Comparison of ENCODE assay signal across 10 cellular contexts in the genomic region with DNA sequence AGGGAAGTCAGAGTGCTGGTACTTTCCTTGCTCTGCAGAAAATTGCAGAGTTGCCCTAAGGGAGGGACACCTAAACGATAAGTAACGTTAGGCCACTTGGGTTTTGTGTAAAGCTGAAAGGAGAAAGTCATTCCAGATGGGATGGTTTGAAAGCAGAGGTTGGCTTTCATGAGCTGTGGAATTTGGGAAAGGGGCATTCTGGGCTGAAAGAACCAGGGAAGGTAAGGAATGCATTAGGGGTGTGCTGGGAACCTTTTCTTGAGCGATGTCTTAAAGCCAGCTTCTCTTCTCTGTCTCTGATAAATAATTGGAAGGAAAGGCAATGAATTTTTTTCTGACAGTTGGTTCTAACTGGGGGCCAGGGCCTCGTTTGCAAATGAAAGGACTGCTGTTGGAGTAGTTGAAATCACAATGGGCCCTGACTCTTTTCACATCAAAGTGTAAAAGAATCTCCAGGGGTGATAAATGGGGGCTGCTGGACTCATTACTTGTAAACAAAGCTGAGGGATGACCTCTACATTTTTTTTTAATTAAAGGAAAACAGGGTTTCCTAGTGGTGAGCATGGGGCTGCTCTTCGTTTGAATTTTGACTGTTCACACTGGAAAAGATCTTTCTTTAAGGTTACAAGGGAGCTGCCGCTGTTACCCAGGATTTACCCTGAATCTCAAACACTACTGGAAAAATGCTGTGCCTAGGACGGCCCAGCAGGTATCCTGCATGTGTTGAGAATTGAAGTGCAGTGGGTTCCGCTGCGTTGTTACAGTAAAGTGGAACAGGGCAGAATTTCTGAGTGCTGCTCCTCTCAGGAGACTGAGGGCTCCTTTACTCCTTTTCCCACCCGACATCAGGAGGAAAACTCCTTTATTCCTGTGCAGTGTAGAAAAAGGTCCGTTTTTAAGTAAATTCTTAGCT. TPM values are rescaled to one million over a fixed set of nuclear protein-coding genes. Genes with fewer than 3 reads are reported as not detected.
A peak's percentile ranks its signal among the peaks of the same experiment; 100 is the strongest.
DNase-seq lines count a peak whose midpoint lies in the region; ATAC-seq and TF ChIP-seq lines count a peak whose summit lies in the region.
"Had no signal": no experiment of that assay in that cellular context is flagged by ENCODE, and none has a peak within 500 bp of the region (broad histone marks: within the 10 kb centered on the region; RNA-seq: fewer than 3 reads in every experiment).

No MANE protein-coding gene starts in this region.

- peaks cover 39 to 58% (median 42%) of the 10 kb centered on the region in 3 donors for H3K4me1 Mint-ChIP-seq in naive B cell
- peaks cover 51% of the 10 kb centered on the region for H3K4me1 Mint-ChIP-seq in stimulated activated naive CD8-positive, alpha-beta T cell treated with anti-CD3 and anti-CD28 coated beads, Interleukin-15, amount 100 ng/mL, for 72 hours

- 0 out of 2 replicates have a peak, but pooled peaks cover 10% of the 10 kb centered on the region for H3K36me3 ChIP-seq in DND-41 (ENCODE audit: insufficient read depth, low read length)
- H3K36me3 ChIP-seq in HUES64 (ENCODE audit: insufficient read depth, low read length) = no peaks in the 10 kb centered on the region; the same call in 1 of the 2 replicates
- H3K36me3 ChIP-seq in ectodermal cell (ENCODE audit: control insufficient read depth, insufficient read depth, low read length) = no peaks in the 10 kb centered on the region
- no peaks in the 10 kb centered on the region for H3K36me3 ChIP-seq in SJCRH30

- H3K4me2 ChIP-seq in DND-41 (ENCODE audit: insufficient read depth, low read length) = peak overlapping the region; percentile 59

- H3K36me3 Mint-ChIP-seq in naive B cell = peaks cover 0 to 4% of the 10 kb centered on the region in 2 donors

- peak overlapping the region in 5 of 6 donors; percentile 11 to 70 (median 35) for H3K27ac Mint-ChIP-seq in naive B cell
- H3K27ac Mint-ChIP-seq in stimulated activated naive CD8-positive, alpha-beta T cell treated with anti-CD3 and anti-CD28 coated beads, Interleukin-15, amount 100 ng/mL, for 72 hours = peak overlapping the region in 1 of 2 donors; percentile 59

- H3K27me3 ChIP-seq in DND-41 (ENCODE audit: insufficient read depth, low read length, poor library complexity) = no peaks in the 10 kb centered on the region
- no peaks in the 10 kb centered on the region for H3K27me3 ChIP-seq in HUES64 (ENCODE audit: insufficient read depth, low read length)
- H3K27me3 ChIP-seq in ectodermal cell (ENCODE audit: control insufficient read depth, insufficient read depth, low read length, poor library complexity, severe bottlenecking) = no peaks in the 10 kb centered on the region
- H3K27me3 ChIP-seq in SJCRH30 = no peaks in the 10 kb centered on the region

- H3K4me3 Mint-ChIP-seq in naive B cell = peak overlapping the region in 6 of 8 donors; percentile 19 to 71 (median 43)
- H3K4me3 Mint-ChIP-seq in stimulated activated naive CD8-positive, alpha-beta T cell treated with anti-CD3 and anti-CD28 coated beads, Interleukin-15, amount 100 ng/mL, for 72 hours = no peak overlapping the region

- H3K27me3 Mint-ChIP-seq in naive B cell = no peaks in the 10 kb centered on the region
- H3K27me3 Mint-ChIP-seq in stimulated activated naive CD8-positive, alpha-beta T cell treated with anti-CD3 and anti-CD28 coated beads, Interleukin-15, amount 100 ng/mL, for 72 hours = no peaks in the 10 kb centered on the region

- H4K20me1 ChIP-seq in DND-41 (ENCODE audit: insufficient read depth, low read length) = no peaks in the 10 kb centered on the region

- no peak for TF ChIP-seq CTCF in DND-41 (IDR thresholded peaks at IDR 0.05; ENCODE audit: borderline replicate concordance, extremely low read depth, low read length, poor library complexity, severe bottlenecking)

- ATAC-seq in DND-41 (ENCODE audit: insufficient read depth, low read depth) (no peak), naive B cell (ENCODE audit: low read depth in 2 of 2) (no peak)
- no peak for ATAC-seq in stimulated activated naive CD8-positive, alpha-beta T cell treated with anti-CD3 and anti-CD28 coated beads, Interleukin-15, amount 100 ng/mL, for 72 hours

- H3K79me2 ChIP-seq in DND-41 (ENCODE audit: insufficient read depth, low read length) = peaks cover 88% of the 10 kb centered on the region

- H3K27ac ChIP-seq in DND-41 (ENCODE audit: low read length) = peak overlapping the region; percentile 95
- peak overlapping the region; percentile 99 for H3K27ac ChIP-seq in HUES64 (ENCODE audit: low read depth, low read length)
- peak overlapping the region; percentile 92 for H3K27ac ChIP-seq in ectodermal cell (ENCODE audit: insufficient read depth, low read depth, low read length, poor library complexity, severe bottlenecking)
- H3K27ac ChIP-seq in substantia nigra (ENCODE audit: low read depth, low read length, poor library complexity, severe bottlenecking) = no peak overlapping the region
- no peak overlapping the region for H3K27ac ChIP-seq in SJCRH30

- peak overlapping the region; percentile 67 for H3K9ac ChIP-seq in DND-41 (ENCODE audit: low read depth, low read length)
- peak overlapping the region; percentile 62 for H3K9ac ChIP-seq in HUES64 (ENCODE audit: low read depth, low read length)

- H3K4me1 ChIP-seq in DND-41 (ENCODE audit: insufficient read depth, low read length) (peaks cover 74% of the 10 kb centered on the region), HUES64 (ENCODE audit: insufficient read depth, low read length) (peaks cover 72% of the 10 kb centered on the region), ectodermal cell (ENCODE audit: control insufficient read depth, insufficient read depth, low read length) (peaks cover 45% of the 10 kb centered on the region), SJCRH30 (peaks cover 7% of the 10 kb centered on the region)

- no peaks in the 10 kb centered on the region for H3K9me3 Mint-ChIP-seq in naive B cell
- H3K9me3 Mint-ChIP-seq in stimulated activated naive CD8-positive, alpha-beta T cell treated with anti-CD3 and anti-CD28 coated beads, Interleukin-15, amount 100 ng/mL, for 72 hours = no peaks in the 10 kb centered on the region

- H3K4me3 ChIP-seq in DND-41 (ENCODE audit: low read depth in 1 of 2, low read length in 2 of 2) (peak overlapping the region in 1 of 2 experiments; percentile 17; a peak in 1 of 4 replicates), HUES64 (ENCODE audit: low read length) (peak overlapping the region; percentile 37), ectodermal cell (ENCODE audit: insufficient read depth, low read depth, low read length) (no peak overlapping the region), SJCRH30 (no peak overlapping the region)
- H3K4me3 ChIP-seq: lung had no signal

- WGBS in HUES64 = 2% methylated on average over 11 of the region's 11 CpGs
- 0 to 4% methylated on average over 10 to 11 of the region's 11 CpGs for WGBS in ectodermal cell, 2 experiments

- DNase-seq in DND-41 (no peak), naive B cell (no peak), substantia nigra (lab: John Stamatoyannopoulos, UW) (no peak), SJCRH30 (no peak)
- DNase-seq in activated CD4-positive, alpha-beta T cell treated with anti-CD3 and anti-CD28 coated beads, Interleukin-2, amount 50 U/mL, for 4 hours = no peak
- no peak for DNase-seq in stimulated activated naive CD8-positive, alpha-beta T cell treated with anti-CD3 and anti-CD28 coated beads, Interleukin-15, amount 100 ng/mL, for 72 hours
- DNase-seq: activated CD8-positive, alpha-beta memory T cell treated with anti-CD3 and anti-CD28 coated beads, Interleukin-2, amount 50 U/mL, for 48 hours had no signal

- H3K9me3 ChIP-seq in DND-41 (ENCODE audit: insufficient read depth, low read length, severe bottlenecking) (no peaks in the 10 kb centered on the region), HUES64 (ENCODE audit: insufficient read depth, low read depth, low read length) (no peaks in the 10 kb centered on the region), ectodermal cell (ENCODE audit: control insufficient read depth, low read length) (no peaks in the 10 kb centered on the region), SJCRH30 (replicated peaks) (no peaks in the 10 kb centered on the region)

- H2AFZ ChIP-seq in DND-41 (ENCODE audit: low read depth, low read length) = no peak overlapping the region

RNA-seq across cellular contexts. Expression of a gene that starts 25.0 kb away (rescaled TPM):
- polyA plus RNA-seq in HUES64 (2013, experiment 1 of 2) = 24.0 TPM
- 26.2 TPM for polyA plus RNA-seq in HUES64 (2013, experiment 2 of 2)
- polyA plus RNA-seq in ectodermal cell (2013, experiment 1 of 4) = 55.3 TPM
- 53.6 TPM for polyA plus RNA-seq in ectodermal cell (2013, experiment 2 of 4)
- polyA plus RNA-seq in ectodermal cell (2013, experiment 3 of 4) = 36.1 TPM
- polyA plus RNA-seq in ectodermal cell (2013, experiment 4 of 4) = 42.4 TPM
- 10 to 100 TPM; 33.1 to 72.0 (median 55.4) TPM for polyA plus RNA-seq in naive B cell (ENCODE audit: low read depth in 6 of 6)
- total RNA-seq in SJCRH30 (2014; rRNA removed; shearing (Covaris generic)) = 15.3 and 16.1 TPM in 2 replicates

Comparison
In these comparisons a context has a peak if more than half of its experiments do, and no peak if none do; other contexts are left out.
1. H3K27ac ChIP-seq: peak in DND-41 (single experiment), HUES64 (single experiment) and ectodermal cell (single experiment); none in substantia nigra (single experiment) and SJCRH30 (single experiment).
2. H3K4me3 Mint-ChIP-seq: peak in naive B cell (6 of 8); none in stimulated activated naive CD8-positive, alpha-beta T cell treated with anti-CD3 and anti-CD28 coated beads, Interleukin-15, amount 100 ng/mL, for 72 hours (0 of 2).